ENCODE assay signal across 8 cellular contexts in the genomic region with DNA sequence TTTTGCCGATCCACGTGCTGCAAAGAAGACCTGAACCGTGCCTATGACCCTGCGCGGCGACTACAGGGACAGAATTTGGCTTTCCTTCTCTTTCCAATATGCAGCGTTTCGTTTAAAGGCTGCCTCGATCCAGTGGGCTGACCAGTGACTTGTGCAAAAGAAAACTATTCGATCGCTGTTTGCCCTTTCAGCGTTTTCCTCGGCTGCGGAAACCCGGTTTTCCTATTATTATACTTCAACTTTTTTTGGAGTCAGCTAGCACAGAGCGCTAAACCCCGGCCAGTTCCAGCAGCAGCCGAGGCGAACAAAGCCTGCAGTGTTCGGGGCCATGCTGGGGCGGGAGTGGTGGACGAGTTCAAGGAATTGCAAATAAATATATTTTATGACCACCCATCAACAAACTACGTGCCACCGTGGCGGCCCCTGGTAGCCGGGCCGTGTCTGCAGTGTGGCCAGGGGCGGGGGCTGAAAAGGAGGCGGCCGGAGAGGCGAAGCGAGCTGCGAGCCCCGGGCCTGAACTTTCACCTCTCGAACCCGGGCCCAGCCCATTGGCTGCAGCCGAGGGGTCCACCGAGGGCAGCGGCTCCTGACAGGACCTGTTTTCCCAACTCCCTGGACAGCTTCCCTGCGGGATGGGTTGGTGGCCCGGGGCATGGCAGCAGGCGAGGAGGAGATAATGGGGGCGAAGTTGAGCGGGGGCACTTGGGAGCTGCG.
A peak's percentile ranks its signal among the peaks of the same experiment; 100 is the strongest.
DNase-seq lines count a peak whose midpoint lies in the region; ATAC-seq and TF ChIP-seq lines count a peak whose summit lies in the region.

No MANE protein-coding gene starts in this region.

- peak overlapping the region; percentile 62 for H2AK9ac ChIP-seq in IMR-90 (replicated peaks; ENCODE audit: low read depth, low read length, poor library complexity)

- H3K4me2 ChIP-seq in IMR-90 (ENCODE audit: low read depth, low read length): peak overlapping the region; percentile 64
- H3K4me2 ChIP-seq in fibroblast of lung (ENCODE audit: extremely low read depth, insufficient read depth, low read length): peak overlapping the region; percentile 96

- H2AK5ac ChIP-seq in IMR-90 (ENCODE audit: low read depth, low read length): no peak overlapping the region

- H3K9me3 ChIP-seq in IMR-90 (ENCODE audit: control insufficient read depth, insufficient read depth, low read length) (peaks cover 12% of the 10 kb centered on the region; the same call in 1 of the 2 replicates), fibroblast of lung (ENCODE audit: control insufficient read depth, insufficient read depth, low read depth, low read length) (no peaks in the 10 kb centered on the region)
- no peaks in the 10 kb centered on the region for H3K9me3 ChIP-seq in naive thymus-derived CD4-positive, alpha-beta T cell (ENCODE audit: control insufficient read depth in 2 of 3, low read length in 3 of 3)

- H2BK15ac ChIP-seq in IMR-90 (ENCODE audit: low read depth, low read length): no peak overlapping the region

- H2BK5ac ChIP-seq in IMR-90 (ENCODE audit: low read depth, low read length, poor library complexity, severe bottlenecking): no peak overlapping the region

- no peaks in the 10 kb centered on the region for H3K79me2 ChIP-seq in fibroblast of lung (ENCODE audit: control insufficient read depth, insufficient read depth, low read length)

- H4K91ac ChIP-seq in IMR-90 (ENCODE audit: insufficient read depth, low read depth, low read length): no peak overlapping the region

- no peak overlapping the region for H3K18ac ChIP-seq in IMR-90 (ENCODE audit: low read depth, low read length)

- no peak for TF ChIP-seq POLR2A in IMR-90 (IDR thresholded peaks at IDR 0.05; ENCODE audit: low read depth, low read length)

- peaks cover 2% of the 10 kb centered on the region; the same call in 1 of the 2 replicates for H3K4me1 ChIP-seq in IMR-90 (ENCODE audit: control insufficient read depth, insufficient read depth, low read length)
- H3K4me1 ChIP-seq in fibroblast of lung (ENCODE audit: control insufficient read depth, extremely low read depth, insufficient read depth, low read length): no peaks in the 10 kb centered on the region
- peaks cover 17 to 21% of the 10 kb centered on the region in 2 donors for H3K4me1 ChIP-seq in naive thymus-derived CD4-positive, alpha-beta T cell (ENCODE audit: control insufficient read depth in 2 of 2, insufficient read depth in 2 of 2, low read length in 2 of 2)

- no peak overlapping the region for H3K9ac ChIP-seq in IMR-90 (ENCODE audit: low read depth, low read length)
- no peak overlapping the region for H3K9ac ChIP-seq in fibroblast of lung (ENCODE audit: insufficient read depth, low read length)

- H3K36me3 ChIP-seq in IMR-90 (ENCODE audit: control insufficient read depth, insufficient read depth, low read length): no peaks in the 10 kb centered on the region
- no peaks in the 10 kb centered on the region for H3K36me3 ChIP-seq in fibroblast of lung (ENCODE audit: control insufficient read depth, insufficient read depth, low read length)
- no peaks in the 10 kb centered on the region for H3K36me3 ChIP-seq in naive thymus-derived CD4-positive, alpha-beta T cell (ENCODE audit: control insufficient read depth in 2 of 3, insufficient read depth in 3 of 3, low read length in 3 of 3)

- H2BK120ac ChIP-seq in IMR-90 (ENCODE audit: low read depth, low read length): no peak overlapping the region; the same call in 1 of the 2 replicates

- H3K27ac Mint-ChIP-seq in naive thymus-derived CD4-positive, alpha-beta T cell: no peak overlapping the region

- H3K4me1 Mint-ChIP-seq in naive thymus-derived CD4-positive, alpha-beta T cell: peaks cover 6 to 51% (median 37%) of the 10 kb centered on the region in 7 donors

- dilution Hi-C loops in IMR-90 (cut with HindIII; ENCODE audit: low sequenced_read_pairs, unreplicated experiment): no loop called here

- H3K4me3 ChIP-seq in IMR-90 (ENCODE audit: insufficient read depth, low read depth, low read length) (no peak overlapping the region), fibroblast of lung (replicated peaks in 1 of 4; ENCODE audit: control extremely low read depth in 1 of 4, insufficient read depth in 1 of 4, low read depth in 3 of 4, low read length in 4 of 4) (peak overlapping the region; percentile 38 to 65 (median 56))
- no peak overlapping the region for H3K4me3 ChIP-seq in naive thymus-derived CD4-positive, alpha-beta T cell (ENCODE audit: low read length)

- H3K27me3 Mint-ChIP-seq in naive thymus-derived CD4-positive, alpha-beta T cell: peaks cover 74 to 80% (median 74%) of the 10 kb centered on the region in 5 donors

- H3K36me3 Mint-ChIP-seq in naive thymus-derived CD4-positive, alpha-beta T cell: peaks cover 0 to 1% (median 0%) of the 10 kb centered on the region in 5 donors

- CTCF ChIA-PET in IMR-90 (lab: Yijun Ruan, JAX): no interaction called here
- CTCF ChIA-PET in naive thymus-derived CD4-positive, alpha-beta T cell (lab: Charles Lee): no interaction called here

- peaks cover 0 to 2% (median 0%) of the 10 kb centered on the region in 11 donors for H3K9me3 Mint-ChIP-seq in naive thymus-derived CD4-positive, alpha-beta T cell

- H3K27ac ChIP-seq in IMR-90 (ENCODE audit: insufficient read depth, low read length): no peak overlapping the region
- H3K27ac ChIP-seq in fibroblast of lung (ENCODE audit: insufficient read depth, low read length): no peak overlapping the region
- no peak overlapping the region for H3K27ac ChIP-seq in naive thymus-derived CD4-positive, alpha-beta T cell (ENCODE audit: low read depth, low read length)

- POLR2A ChIA-PET in IMR-90 (lab: Charles Lee; ENCODE audit: unreplicated experiment): no interaction called here
- POLR2A ChIA-PET in naive thymus-derived CD4-positive, alpha-beta T cell (lab: Charles Lee): no interaction called here

- H2BK20ac ChIP-seq in IMR-90 (ENCODE audit: low read depth, low read length): no peak overlapping the region

- 0 out of 2 replicates have a peak overlapping the region, but pooled peaks have one; percentile 5 for H3K23ac ChIP-seq in IMR-90 (ENCODE audit: low read depth, low read length)

- no peak overlapping the region for H4K8ac ChIP-seq in IMR-90 (ENCODE audit: low read depth in 2 of 2, low read length in 2 of 2)

- peak; percentile 7 for DNase-seq in 8988T
- DNase-seq in IMR-90: no peak
- DNase-seq in fibroblast of lung (ENCODE audit: low read depth in 2 of 2): peak; percentile 13 to 47
- no peak for DNase-seq in naive thymus-derived CD4-positive, alpha-beta T cell
- no peak for DNase-seq in NCI-H1694 (lab: John Stamatoyannopoulos, UW)
- no peak for DNase-seq in T-helper 1 cell

- peak overlapping the region; percentile 82 for H2AFZ ChIP-seq in IMR-90 (replicated peaks; ENCODE audit: low read length, poor library complexity)
- H2AFZ ChIP-seq in fibroblast of lung (ENCODE audit: low read length): peak overlapping the region; percentile 63

- H3K79me1 ChIP-seq in IMR-90 (ENCODE audit: low read depth in 1 of 2, low read length in 2 of 2): no peaks in the 10 kb centered on the region

- H3K14ac ChIP-seq in IMR-90 (replicated peaks; ENCODE audit: low read depth, low read length): peak overlapping the region; percentile 37; the same call in 1 of the 2 replicates

- intact Hi-C loops in IMR-90 (cut with micrococcal nuclease): loop anchor here (1.0 to 10.0 kb wide), 7 partner anchors 456 to 1829 kb away; a partner anchor contains a TSS
- intact Hi-C loops in naive thymus-derived CD4-positive, alpha-beta T cell (cut with micrococcal nuclease): loop anchor here (1.0 to 10.0 kb wide), 6 partner anchors 842 to 1828 kb away; a partner anchor contains a TSS

- H4K20me1 ChIP-seq in IMR-90 (ENCODE audit: insufficient read depth, low read length) (no peaks in the 10 kb centered on the region), fibroblast of lung (ENCODE audit: control insufficient read depth, extremely low read depth, insufficient read depth, low read length) (no peaks in the 10 kb centered on the region)

- TF ChIP-seq CTCF in IMR-90 (conservative IDR thresholded peaks at IDR 0.05; ENCODE audit: low read depth, low read length): no peak
- TF ChIP-seq CTCF in fibroblast of lung (conservative IDR thresholded peaks at IDR 0.05 in 1 of 2, IDR thresholded peaks at IDR 0.05 in 1 of 2; ENCODE audit: low read depth in 1 of 2, low read length in 2 of 2): no peak

- H3K4ac ChIP-seq in IMR-90 (ENCODE audit: low read depth, low read length): no peak overlapping the region

- H3K27me3 ChIP-seq in IMR-90 (ENCODE audit: control insufficient read depth, insufficient read depth, low read length) (peaks cover 49% of the 10 kb centered on the region), fibroblast of lung (ENCODE audit: control insufficient read depth, insufficient read depth, low read length) (peaks cover 24% of the 10 kb centered on the region)
- H3K27me3 ChIP-seq in naive thymus-derived CD4-positive, alpha-beta T cell (ENCODE audit: control insufficient read depth in 2 of 2, insufficient read depth in 2 of 2, low read length in 2 of 2): peaks cover 8 to 18% of the 10 kb centered on the region in 2 donors

- no peak for ATAC-seq in IMR-90 (ENCODE audit: low read depth)
- ATAC-seq in naive thymus-derived CD4-positive, alpha-beta T cell: no peak
- no peak for ATAC-seq in HG03439 (IDR thresholded peaks at IDR 0.05; ENCODE audit: unreplicated experiment)
- no peak for ATAC-seq in HG03342 (IDR thresholded peaks at IDR 0.05; ENCODE audit: unreplicated experiment)

- H3K9me1 ChIP-seq in IMR-90 (ENCODE audit: insufficient read depth, low read length): no peaks in the 10 kb centered on the region

- H3K56ac ChIP-seq in IMR-90 (ENCODE audit: extremely low read depth, insufficient read depth, low read length): no peak overlapping the region

- TF ChIP-seq RAD21 in IMR-90 (IDR thresholded peaks at IDR 0.05; ENCODE audit: low read length): no peak

- BruUV-seq in IMR-90 (replicated peaks; lab: Mats Ljungman, UMichigan): no TSS peak

- in situ Hi-C loops in IMR-90 (cut with MboI; ENCODE audit: low sequenced_read_pairs): no loop called here

- 7% methylated on average over 11 of the region's 45 CpGs; no CpG with 5 or more reads in 1 of the 2 experiments for WGBS in IMR-90 (ENCODE audit: extremely low coverage in 2 of 2, insufficient read length in 1 of 2), 2 experiments

- H3K4me3 Mint-ChIP-seq in naive thymus-derived CD4-positive, alpha-beta T cell: peak overlapping the region in 6 of 10 donors; percentile 17 to 76 (median 48)

- H4K5ac ChIP-seq in IMR-90 (ENCODE audit: low read depth, low read length): no peak overlapping the region

TF ChIP-seq in IMR-90, 13 proteins besides CTCF, POLR2A, EP300 and RAD21:
- no peak for TF ChIP-seq RCOR1 (IDR thresholded peaks at IDR 0.05; ENCODE audit: insufficient replicate concordance, low read length)

Comparison
In these comparisons a context has a peak if more than half of its experiments do, and no peak if none do; other contexts are left out.
1. DNase-seq: peak in 8988T (single experiment) and fibroblast of lung (2 of 2); none in IMR-90 (single experiment), naive thymus-derived CD4-positive, alpha-beta T cell (0 of 9), NCI-H1694 (single experiment) and T-helper 1 cell (0 of 5).
2. H3K4me3 ChIP-seq: peak in fibroblast of lung (4 of 4); none in IMR-90 (single experiment) and naive thymus-derived CD4-positive, alpha-beta T cell (single experiment).